ENCODE assay signal across 16 cellular contexts in genomic region chr1:179310271-179310670, GRCh38. TPM values are rescaled to one million over a fixed set of nuclear protein-coding genes. Genes with fewer than 3 reads are reported as not detected.
DNase-seq lines count a peak whose midpoint lies in the region; ATAC-seq and TF ChIP-seq lines count a peak whose summit lies in the region.
"Had no signal": no experiment of that assay in that cellular context is flagged by ENCODE, and none has a peak within 500 bp of the region (broad histone marks: within the 10 kb centered on the region; RNA-seq: fewer than 3 reads in every experiment).

No MANE protein-coding gene starts in this region.

- H3K4me3 ChIP-seq in A673 (ENCODE audit: low read depth, low read length, poor library complexity, severe bottlenecking), result no peak overlapping the region
- no peak overlapping the region for H3K4me3 ChIP-seq in adrenal gland
- H3K4me3 ChIP-seq: pancreas, SJCRH30 had no signal

- TF ChIP-seq CTCF in A673 (conservative IDR thresholded peaks at IDR 0.05; ENCODE audit: low read depth, low read length), result no peak
- no peak for TF ChIP-seq CTCF in adrenal gland (IDR thresholded peaks at IDR 0.05)

- H3K27me3 ChIP-seq in A673 (replicated peaks; ENCODE audit: insufficient read depth, low read depth, low read length, poor library complexity) (no peaks in the 10 kb centered on the region), adrenal gland (no peaks in the 10 kb centered on the region)
- H3K27me3 ChIP-seq: pancreas, SJCRH30 had no signal

- H3K36me3 ChIP-seq in A673 (ENCODE audit: insufficient read depth, low read length, poor library complexity, severe bottlenecking) (no peaks in the 10 kb centered on the region), adrenal gland (replicated peaks in 1 of 2) (peaks cover 0 to 23% of the 10 kb centered on the region in 2 donors)
- H3K36me3 ChIP-seq: pancreas had no signal

- 41 to 52% (median 46%) methylated on average over 2 of the region's 2 CpGs for WGBS in adrenal gland, 4 donors

- intact Hi-C loops in A673 (cut with micrococcal nuclease; ENCODE audit: unreplicated experiment) (no loop called here), adrenal gland (cut with DNase I) (no loop called here)

- BruUV-seq in A673 (replicated peaks; lab: Mats Ljungman, UMichigan), result no TSS peak

- POLR2A ChIA-PET in A673 (lab: Charles Lee; ENCODE audit: low non-redundant PET), result no interaction called here

- DNase-seq in A673 (ENCODE audit: low spot score) (peak; percentile 32), GM04503 (ENCODE audit: low read depth) (peak; percentile 34), adrenal gland (no peak), hepatic stellate cell (ENCODE audit: low spot score) (peak; percentile 19), iPS-NIHi11 (ENCODE audit: low spot score) (no peak)
- no peak for DNase-seq in stimulated activated naive CD4-positive, alpha-beta T cell treated with Interleukin-2 at 50 U/mL for 16 hours (lab: John Stamatoyannopoulos, UW)
- DNase-seq: C1 segment of cervical spinal cord; effector memory CD8-positive, alpha-beta T cell; H7; NCI-H1105; NCI-H526 treated with DMSO at 0.1 percent for 48 hours; pancreas; SJCRH30 had no signal

- ATAC-seq in HG03342 (IDR thresholded peaks at IDR 0.05; ENCODE audit: unreplicated experiment) (no peak), HG03159 (IDR thresholded peaks at IDR 0.05; ENCODE audit: unreplicated experiment) (no peak)
- ATAC-seq: effector memory CD8-positive, alpha-beta T cell had no signal

- no peaks in the 10 kb centered on the region for H3K9me3 ChIP-seq in A673 (ENCODE audit: low read depth, low read length, poor library complexity, severe bottlenecking)
- H3K9me3 ChIP-seq in adrenal gland (replicated peaks in 1 of 3), result no peaks in the 10 kb centered on the region
- H3K9me3 ChIP-seq: pancreas, SJCRH30 had no signal

- TF ChIP-seq POLR2A in adrenal gland (IDR thresholded peaks at IDR 0.05), result no peak

- peaks cover 7% of the 10 kb centered on the region for H3K4me1 ChIP-seq in A673 (ENCODE audit: insufficient read depth, low read length, poor library complexity, severe bottlenecking)
- H3K4me1 ChIP-seq in adrenal gland (replicated peaks in 1 of 2), result peaks cover 11 to 42% of the 10 kb centered on the region in 2 donors
- H3K4me1 ChIP-seq: pancreas, SJCRH30 had no signal

- H3K27ac ChIP-seq in A673 (ENCODE audit: low read depth, low read length, poor library complexity, severe bottlenecking) (no peak overlapping the region), adrenal gland (peak overlapping the region in 3 of 5 donors; percentile 51 to 78 (median 73))
- H3K27ac ChIP-seq: pancreas, SJCRH30 had no signal

- CTCF ChIA-PET in A673 (lab: Charles Lee), result no interaction called here

RNA-seq across cellular contexts. Expression of gene SOAT1, which starts 16.7 kb away (rescaled TPM):
- total RNA-seq in A673 (2021) (49.9 and 53.0 TPM in 2 replicates), adrenal gland (100 to 1,000 TPM; 127 to 803 (median 239) TPM)
- 100 to 1,000 TPM in 1 of 3 donors, 10 to 100 TPM in 2; 36.9 to 675 (median 49.4) TPM for polyA plus RNA-seq in adrenal gland

RNA-seq across cellular contexts. Expression of gene AXDND1, which starts 55.5 kb away (rescaled TPM):
- total RNA-seq in A673 (2021), result 0.85 TPM in 1 of 2 replicates, not detected in the other
- total RNA-seq in adrenal gland, result 10 to 100 TPM in 1 of 8 donors, 1 to 10 TPM in 6, not detected in 1; 1.2 to 24.6 (median 3.6) TPM
- 1 to 10 TPM; 1.3 to 4.0 (median 3.8) TPM for polyA plus RNA-seq in adrenal gland
- total RNA-seq: Daoy had no signal

Comparison
In these comparisons a context has a peak if more than half of its experiments do, and no peak if none do; other contexts are left out.
1. DNase-seq: peak in A673 (single experiment), GM04503 (single experiment) and hepatic stellate cell (single experiment); none in adrenal gland (0 of 7), iPS-NIHi11 (single experiment) and stimulated activated naive CD4-positive, alpha-beta T cell treated with Interleukin-2 at 50 U/mL for 16 hours (single experiment).